In genomic region chr15:85500060-85500708, GRCh38 we compare ENCODE assay signal across 12 cellular contexts.
DNase-seq lines count a peak whose midpoint lies in the region; ATAC-seq, FAIRE-seq and TF ChIP-seq lines count a peak whose summit lies in the region.
"Had no signal": no experiment of that assay in that cellular context is flagged by ENCODE, and none has a peak within 500 bp of the region (broad histone marks: within the 10 kb centered on the region; RNA-seq: fewer than 3 reads in every experiment).

No MANE protein-coding gene starts in this region.

- TF ChIP-seq EP300 in esophagus muscularis mucosa (IDR thresholded peaks at IDR 0.05) (no peak), SK-N-SH (IDR thresholded peaks at IDR 0.05; ENCODE audit: borderline replicate concordance in 1 of 2, low read depth in 1 of 2, low read length in 1 of 2) (no peak)

- TF ChIP-seq RAD21 in SK-N-SH (IDR thresholded peaks at IDR 0.05; ENCODE audit: low read length), result no peak

- no peak for FAIRE-seq in D721Med (lab: Jason Lieb, UNC)
- FAIRE-seq: endothelial cell of umbilical vein had no signal

- ATAC-seq in GM19043 (IDR thresholded peaks at IDR 0.05; ENCODE audit: low read depth, unreplicated experiment), result peak; percentile 73
- ATAC-seq in HG03354 (IDR thresholded peaks at IDR 0.05; ENCODE audit: poor library complexity, severe bottlenecking, unreplicated experiment), result peak; percentile 65

- H3K4me1 Mint-ChIP-seq in osteocyte (ENCODE audit: unreplicated experiment), result peaks cover 66% of the 10 kb centered on the region

- peaks cover 5% of the 10 kb centered on the region for H4K20me1 ChIP-seq in SK-N-SH (ENCODE audit: insufficient read depth)

- no peak for TF ChIP-seq POLR2A in esophagus muscularis mucosa (IDR thresholded peaks at IDR 0.05; ENCODE audit: low read depth)

- no peaks in the 10 kb centered on the region for H3K27me3 Mint-ChIP-seq in osteocyte (ENCODE audit: unreplicated experiment)

- POLR2A ChIA-PET in SK-N-SH (lab: Yijun Ruan, JAX), result no interaction called here

- H3K27me3 ChIP-seq in esophagus muscularis mucosa, result no peaks in the 10 kb centered on the region
- no peaks in the 10 kb centered on the region for H3K27me3 ChIP-seq in SK-N-SH (ENCODE audit: insufficient read depth)
- H3K27me3 ChIP-seq: transverse colon had no signal

- 57% methylated on average over 6 of the region's 6 CpGs for WGBS in esophagus muscularis mucosa
- 86% methylated on average over 6 of the region's 6 CpGs for WGBS in SK-N-SH (ENCODE audit: low lambda C conversion rate)

- TF ChIP-seq CTCF in esophagus muscularis mucosa (IDR thresholded peaks at IDR 0.05) (no peak), osteocyte (IDR thresholded peaks at IDR 0.05) (no peak), D721Med (IDR thresholded peaks at IDR 0.05; ENCODE audit: insufficient read depth, missing control alignments) (no peak), SK-N-SH (IDR thresholded peaks at IDR 0.05) (no peak)

- peaks cover 65 to 93% (median 83%) of the 10 kb centered on the region in 4 donors for H3K4me1 ChIP-seq in esophagus muscularis mucosa
- peaks cover 0 to 46% of the 10 kb centered on the region in 2 experiments; a peak in 2 of 4 replicates for H3K4me1 ChIP-seq in SK-N-SH (ENCODE audit: control insufficient read depth in 1 of 2, insufficient read depth in 2 of 2, low read depth in 1 of 2, low read length in 1 of 2)

- CTCF ChIA-PET in SK-N-SH (lab: Yijun Ruan, JAX), result interaction anchor here (1.7 to 10.5 kb wide), 2 partner anchors 12 to 204 kb away, joined by 11 to 97 read pairs; no protein-coding TSS in a partner anchor

- no peaks in the 10 kb centered on the region for H3K9me2 ChIP-seq in SK-N-SH

- no peak overlapping the region for H3K9ac ChIP-seq in SK-N-SH

- no peak for DNase-seq in esophagus muscularis mucosa (ENCODE audit: extremely low spot score)
- no peak for DNase-seq in osteocyte (ENCODE audit: extremely low spot score, unreplicated experiment)
- DNase-seq in D721Med (ENCODE audit: insufficient read length, low spot score), result no peak
- DNase-seq in stimulated activated CD8-positive, alpha-beta memory T cell treated with anti-CD3 and anti-CD28 coated beads, Interleukin-4, amount 100 ng/mL, for 48 hours, result no peak
- DNase-seq in SK-N-SH, result no peak
- no peak for DNase-seq in glomerular visceral epithelial cell (ENCODE audit: extremely low spot score)
- DNase-seq: islet precursor cell, posterior cingulate gyrus, transverse colon had no signal

- H3K4me3 ChIP-seq in esophagus muscularis mucosa, result no peak overlapping the region
- H3K4me3 ChIP-seq in SK-N-SH (ENCODE audit: low read depth in 2 of 2, low read length in 1 of 2), result no peak overlapping the region
- H3K4me3 ChIP-seq: transverse colon had no signal

- H3K36me3 ChIP-seq in esophagus muscularis mucosa, result no peaks in the 10 kb centered on the region
- H3K36me3 ChIP-seq in SK-N-SH (replicated peaks in 1 of 2; ENCODE audit: control insufficient read depth in 1 of 2, insufficient read depth in 2 of 2, low read length in 1 of 2), result no peaks in the 10 kb centered on the region
- H3K36me3 ChIP-seq: transverse colon had no signal

- intact Hi-C loops in esophagus muscularis mucosa (cut with DNase I), result loop anchor here (10.0 kb wide), 1 partner anchor 165 kb away; no protein-coding TSS in a partner anchor

- H3K4me2 ChIP-seq in SK-N-SH, result no peak overlapping the region

- H3K79me2 ChIP-seq in SK-N-SH (ENCODE audit: insufficient read depth), result peaks cover 38% of the 10 kb centered on the region

- H2AFZ ChIP-seq in SK-N-SH (ENCODE audit: low read depth), result no peak overlapping the region

- no peaks in the 10 kb centered on the region for H3K9me3 Mint-ChIP-seq in osteocyte (ENCODE audit: unreplicated experiment)

- H3K36me3 Mint-ChIP-seq in osteocyte (ENCODE audit: unreplicated experiment), result peaks cover 3% of the 10 kb centered on the region

- H3K9me3 ChIP-seq in esophagus muscularis mucosa, result no peaks in the 10 kb centered on the region
- H3K9me3 ChIP-seq in SK-N-SH, result no peaks in the 10 kb centered on the region
- H3K9me3 ChIP-seq: transverse colon had no signal

- H3K27ac ChIP-seq in esophagus muscularis mucosa (replicated peaks in 1 of 4), result peak overlapping the region; percentile 55 to 82 (median 74)
- peak overlapping the region in 1 of 2 experiments; percentile 73; a peak in 2 of 4 replicates for H3K27ac ChIP-seq in SK-N-SH (ENCODE audit: low read depth in 2 of 2, low read length in 1 of 2)

- no peak overlapping the region for H3K4me3 Mint-ChIP-seq in osteocyte (ENCODE audit: unreplicated experiment)

- H3F3A ChIP-seq in SK-N-SH (replicated peaks; ENCODE audit: insufficient read depth), result peaks cover 4% of the 10 kb centered on the region

- H3K27ac Mint-ChIP-seq in osteocyte (ENCODE audit: unreplicated experiment), result peak overlapping the region; percentile 72

TF ChIP-seq in SK-N-SH, 30 proteins besides CTCF, POLR2A, EP300 and RAD21:
- TF ChIP-seq ELF1 (IDR thresholded peaks at IDR 0.05) (no peak), RCOR1 (IDR thresholded peaks at IDR 0.05; ENCODE audit: low read length) (no peak), ZBTB33 (IDR thresholded peaks at IDR 0.05; ENCODE audit: borderline replicate concordance, low read depth) (no peak), USF2 (IDR thresholded peaks at IDR 0.05; ENCODE audit: borderline replicate concordance, low read depth, low read length) (no peak), JUND (IDR thresholded peaks at IDR 0.05) (no peak), FOSL2 (IDR thresholded peaks at IDR 0.05; ENCODE audit: borderline replicate concordance, low read depth) (no peak), MEF2A (IDR thresholded peaks at IDR 0.05; ENCODE audit: borderline replicate concordance, low read depth) (no peak), GABPA (IDR thresholded peaks at IDR 0.05; ENCODE audit: low read depth) (no peak), USF1 (IDR thresholded peaks at IDR 0.05; ENCODE audit: borderline replicate concordance, low read depth) (no peak), IRF3 (IDR thresholded peaks at IDR 0.05; ENCODE audit: low read depth, low read length) (no peak), SIN3A (IDR thresholded peaks at IDR 0.05; ENCODE audit: borderline replicate concordance, low read depth, low read length) (no peak), GATA2 (CRISPR knock-in tag; IDR thresholded peaks at IDR 0.05) (no peak), FOXM1 (IDR thresholded peaks at IDR 0.05; ENCODE audit: low read depth) (no peak)
